In genomic region chrX:21606037-21606436, GRCh38 we compare ENCODE assay signal across 22 cellular contexts. TPM values are rescaled to one million over a fixed set of nuclear protein-coding genes. Genes with fewer than 3 reads are reported as not detected.
DNase-seq lines count a peak whose midpoint lies in the region; ATAC-seq and TF ChIP-seq lines count a peak whose summit lies in the region.
"Had no signal": no experiment of that assay in that cellular context is flagged by ENCODE, and none has a peak within 500 bp of the region (broad histone marks: within the 10 kb centered on the region; RNA-seq: fewer than 3 reads in every experiment).

No MANE protein-coding gene starts in this region.

- peaks cover 7% of the 10 kb centered on the region for H3K4me1 Mint-ChIP-seq in neural progenitor cell
- H3K4me1 Mint-ChIP-seq: CD4-positive, alpha-beta memory T cell had no signal

- no peak overlapping the region for H2AFZ ChIP-seq in neural progenitor cell (replicated peaks)

- H3K27me3 Mint-ChIP-seq in neural progenitor cell (ENCODE audit: insufficient read depth, low read depth) = no peaks in the 10 kb centered on the region
- H3K27me3 Mint-ChIP-seq: CD4-positive, alpha-beta memory T cell; IgD-negative memory B cell had no signal

- H3K9me3 ChIP-seq in neural progenitor cell (ENCODE audit: low read depth) = peaks cover 5% of the 10 kb centered on the region
- no peaks in the 10 kb centered on the region for H3K9me3 ChIP-seq in aorta (ENCODE audit: control insufficient read depth, low read length)
- H3K9me3 ChIP-seq: BLaER1 treated with 17β-estradiol and CSF1 and Interleukin-3, amounts not matched to agents 10 nM and 100 nM; Caco-2 had no signal

- H3K9me3 Mint-ChIP-seq in neural progenitor cell = no peaks in the 10 kb centered on the region
- H3K9me3 Mint-ChIP-seq: CD4-positive, alpha-beta memory T cell; IgD-negative memory B cell had no signal

- H3K4me1 ChIP-seq in neural progenitor cell (no peaks in the 10 kb centered on the region), aorta (ENCODE audit: control insufficient read depth in 1 of 2, insufficient read depth in 2 of 2, low read length in 2 of 2) (no peaks in the 10 kb centered on the region)
- H3K4me1 ChIP-seq: Caco-2 had no signal

- no peak overlapping the region for H3K4me3 Mint-ChIP-seq in neural progenitor cell
- H3K4me3 Mint-ChIP-seq: CD4-positive, alpha-beta memory T cell; IgD-negative memory B cell had no signal

- H4K20me1 ChIP-seq in neural progenitor cell (ENCODE audit: low read depth) = no peaks in the 10 kb centered on the region
- H4K20me1 ChIP-seq: BLaER1 treated with 17β-estradiol and CSF1 and Interleukin-3, amounts not matched to agents 10 nM and 100 nM had no signal

- DNase-seq in NCI-H446 treated with DMSO at 0.1 percent for 48 hours (lab: John Stamatoyannopoulos, UW) (peak; percentile 43), globus pallidus (ENCODE audit: low spot score) (peak; percentile 5), neural progenitor cell (ENCODE audit: low spot score) (no peak), NCI-H510A (lab: John Stamatoyannopoulos, UW) (no peak), aorta (no peak)
- DNase-seq: ACHN; Caco-2; CD4-positive, alpha-beta memory T cell; DND-41; NCI-H1105 treated with DMSO at 0.1 percent for 48 hours; NCI-H2029 treated with DMSO at 0.1 percent for 48 hours; NCI-H345; NCI-H526 treated with DMSO at 0.1 percent for 48 hours; Right ventricle myocardium superior had no signal

- H3K36me3 ChIP-seq in neural progenitor cell (no peaks in the 10 kb centered on the region), aorta (ENCODE audit: control insufficient read depth in 1 of 2, insufficient read depth in 2 of 2, low read length in 1 of 2) (no peaks in the 10 kb centered on the region)
- H3K36me3 ChIP-seq: BLaER1 treated with 17β-estradiol and CSF1 and Interleukin-3, amounts not matched to agents 10 nM and 100 nM had no signal

- no peak overlapping the region for H3K9ac ChIP-seq in neural progenitor cell
- H3K9ac ChIP-seq: BLaER1 treated with 17β-estradiol and CSF1 and Interleukin-3, amounts not matched to agents 10 nM and 100 nM had no signal

- TF ChIP-seq CTCF in neural progenitor cell (IDR thresholded peaks at IDR 0.05) = no peak

- H3K27ac ChIP-seq in neural progenitor cell (no peak overlapping the region), aorta (ENCODE audit: low read depth in 1 of 2, low read length in 2 of 2) (no peak overlapping the region)
- H3K27ac ChIP-seq: BLaER1 treated with 17β-estradiol and CSF1 and Interleukin-3, amounts not matched to agents 10 nM and 100 nM had no signal

- no peaks in the 10 kb centered on the region for H3F3A ChIP-seq in neural progenitor cell (ENCODE audit: low read depth)

- intact Hi-C loops in aorta (cut with DNase I) = no loop called here

- no peaks in the 10 kb centered on the region for H3K79me2 ChIP-seq in neural progenitor cell (ENCODE audit: low read depth)

- peak overlapping the region; percentile 43 for H3K27ac Mint-ChIP-seq in neural progenitor cell
- H3K27ac Mint-ChIP-seq: CD4-positive, alpha-beta memory T cell; IgD-negative memory B cell had no signal

- H3K27me3 ChIP-seq in neural progenitor cell = no peaks in the 10 kb centered on the region
- H3K27me3 ChIP-seq in aorta (ENCODE audit: control insufficient read depth in 1 of 2, insufficient read depth in 2 of 2, low read length in 1 of 2) = no peaks in the 10 kb centered on the region
- H3K27me3 ChIP-seq: BLaER1 treated with 17β-estradiol and CSF1 and Interleukin-3, amounts not matched to agents 10 nM and 100 nM had no signal

- no peak for ATAC-seq in aorta (ENCODE audit: low FRiP score)
- ATAC-seq in HG03139 (IDR thresholded peaks at IDR 0.05; ENCODE audit: unreplicated experiment) = no peak
- ATAC-seq in GM21360 (IDR thresholded peaks at IDR 0.05; ENCODE audit: unreplicated experiment) = no peak
- ATAC-seq: HCT116 had no signal

- H3K36me3 Mint-ChIP-seq in neural progenitor cell = no peaks in the 10 kb centered on the region

- H3K4me3 ChIP-seq in neural progenitor cell (no peak overlapping the region), aorta (ENCODE audit: low read length in 2 of 2) (no peak overlapping the region)
- H3K4me3 ChIP-seq: BLaER1 treated with 17β-estradiol and CSF1 and Interleukin-3, amounts not matched to agents 10 nM and 100 nM had no signal

- no peak overlapping the region for H3K4me2 ChIP-seq in neural progenitor cell
- H3K4me2 ChIP-seq: BLaER1 treated with 17β-estradiol and CSF1 and Interleukin-3, amounts not matched to agents 10 nM and 100 nM had no signal

RNA-seq across cellular contexts. Expression of gene KLHL34, which starts 52.1 kb away (rescaled TPM):
- total RNA-seq in neural progenitor cell (ENCODE audit: low replicate concordance) (not detected in 2 replicates), aorta (not detected)
- polyA plus RNA-seq in aorta = under 1 TPM in 1 of 2 donors, not detected in 1; 0.63 TPM
- total RNA-seq: Caco-2, H1, RPMI7951, SK-MEL-5 had no signal
- polyA plus RNA-seq: H1 had no signal

Comparison
In these comparisons a context has a peak if more than half of its experiments do, and no peak if none do; other contexts are left out.
1. DNase-seq: peak in NCI-H446 treated with DMSO at 0.1 percent for 48 hours (single experiment) and globus pallidus (single experiment); none in neural progenitor cell (single experiment), NCI-H510A (single experiment) and aorta (0 of 2).